Comparison of ENCODE assay signal across 21 cellular contexts in the genomic region with DNA sequence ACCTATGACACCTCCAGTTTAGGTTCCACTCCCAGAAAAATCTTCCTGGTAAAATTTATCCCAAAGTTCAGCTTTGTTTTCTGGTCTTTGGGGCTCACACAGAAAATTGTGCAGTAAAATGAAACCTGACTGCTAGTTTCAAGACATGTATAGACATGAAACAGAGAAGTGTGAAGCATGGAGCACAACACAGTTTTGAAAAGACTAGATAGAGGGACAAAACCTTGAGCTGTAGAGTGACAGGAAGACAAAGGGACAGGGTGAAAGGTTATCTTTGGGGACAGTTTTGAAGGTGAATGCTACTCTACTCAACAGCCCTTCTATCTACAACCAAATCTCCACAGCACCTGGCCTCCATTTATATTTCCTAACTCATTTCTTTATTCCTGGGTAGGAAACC.
DNase-seq lines count a peak whose midpoint lies in the region; ATAC-seq and TF ChIP-seq lines count a peak whose summit lies in the region.
"Had no signal": no experiment of that assay in that cellular context is flagged by ENCODE, and none has a peak within 500 bp of the region (broad histone marks: within the 10 kb centered on the region; RNA-seq: fewer than 3 reads in every experiment).

No MANE protein-coding gene starts in this region.

- H3K36me3 ChIP-seq in Loucy (ENCODE audit: insufficient read depth, low read length), result no peaks in the 10 kb centered on the region
- no peaks in the 10 kb centered on the region for H3K36me3 ChIP-seq in upper lobe of right lung
- H3K36me3 ChIP-seq: adrenal gland had no signal

- H3K27ac ChIP-seq in upper lobe of right lung, result no peak overlapping the region
- H3K27ac ChIP-seq: adrenal gland, hepatocyte had no signal

- no peak overlapping the region for H3K4me2 ChIP-seq in Loucy (ENCODE audit: low read depth, low read length, poor library complexity, severe bottlenecking)
- H3K4me2 ChIP-seq: hepatocyte had no signal

- intact Hi-C loops in upper lobe of right lung (cut with DNase I), result no loop called here

- no peak for TF ChIP-seq CTCF in Loucy (conservative IDR thresholded peaks at IDR 0.05; ENCODE audit: low read length)
- TF ChIP-seq CTCF in upper lobe of right lung (IDR thresholded peaks at IDR 0.05), result no peak

- H3K4me3 ChIP-seq in Loucy (ENCODE audit: low read length, poor library complexity, severe bottlenecking), result no peak overlapping the region
- H3K4me3 ChIP-seq in upper lobe of right lung, result no peak overlapping the region
- H3K4me3 ChIP-seq: adrenal gland, hepatocyte had no signal

- ATAC-seq in GM18520 (IDR thresholded peaks at IDR 0.05; ENCODE audit: unreplicated experiment) (peak; percentile 51), GM21381 (IDR thresholded peaks at IDR 0.05; ENCODE audit: unreplicated experiment) (peak; percentile 64), HG02973 (IDR thresholded peaks at IDR 0.05; ENCODE audit: unreplicated experiment) (peak; percentile 54), GM21717 (IDR thresholded peaks at IDR 0.05; ENCODE audit: unreplicated experiment) (no peak), upper lobe of right lung (no peak)
- ATAC-seq: activated CD8-positive, alpha-beta T cell treated with anti-CD3 and anti-CD28 coated beads for 36 hours; right cardiac atrium had no signal

- H3K9me2 ChIP-seq in Loucy (replicated peaks; ENCODE audit: low read depth, low read length), result no peaks in the 10 kb centered on the region

- 0 out of 2 replicates have a peak overlapping the region, but pooled peaks have one; percentile 5 for H2AFZ ChIP-seq in Loucy (ENCODE audit: low read length)
- H2AFZ ChIP-seq: hepatocyte had no signal

- DNase-seq in activated effector memory CD4-positive, alpha-beta T cell treated with anti-CD3 and anti-CD28 coated beads, Interleukin-2, amount 50 U/mL, for 16 hours, result no peak
- no peak for DNase-seq in NCI-H526 treated with DMSO at 0.1 percent for 48 hours (lab: John Stamatoyannopoulos, UW)
- no peak for DNase-seq in upper lobe of right lung
- DNase-seq: activated CD8-positive, alpha-beta T cell treated with anti-CD3 and anti-CD28 coated beads for 36 hours; adrenal gland; Caco-2; central memory CD4-positive, alpha-beta T cell; effector memory CD4-positive, alpha-beta T cell; kidney glomerular epithelial cell; NCI-H2107; nephron progenitor cell; NK-92 treated with Interleukin-12 subunit alpha and Interleukin-12 subunit beta, amount 100 ng/mL, for 24 hours; right cardiac atrium; stimulated activated CD4-positive, alpha-beta T cell treated with anti-CD3 and anti-CD28 coated beads, Interleukin-1b, Interleukin-23, amount 100 ng/mL, for 48 hours; substantia nigra had no signal

- no peak overlapping the region for H3K9ac ChIP-seq in Loucy (ENCODE audit: low read depth, low read length, poor library complexity, severe bottlenecking)

- no peaks in the 10 kb centered on the region for H3F3A ChIP-seq in Loucy (ENCODE audit: low read depth)

- no peaks in the 10 kb centered on the region for H4K20me1 ChIP-seq in Loucy (ENCODE audit: insufficient read depth, low read length, poor library complexity, severe bottlenecking)

- no peaks in the 10 kb centered on the region for H3K79me2 ChIP-seq in Loucy (ENCODE audit: insufficient read depth, low read length)
- H3K79me2 ChIP-seq: hepatocyte had no signal

- peaks cover 7% of the 10 kb centered on the region; the same call in 1 of the 2 replicates for H3K9me3 ChIP-seq in Loucy (ENCODE audit: insufficient read depth, low read depth, low read length)
- H3K9me3 ChIP-seq in upper lobe of right lung, result no peaks in the 10 kb centered on the region
- H3K9me3 ChIP-seq: adrenal gland, Caco-2 had no signal

- H3K4me1 ChIP-seq in Loucy (ENCODE audit: insufficient read depth, low read length, poor library complexity, severe bottlenecking) (peaks cover 1% of the 10 kb centered on the region), upper lobe of right lung (no peaks in the 10 kb centered on the region)
- H3K4me1 ChIP-seq: adrenal gland, Caco-2 had no signal

- H3K27me3 ChIP-seq in Loucy (ENCODE audit: insufficient read depth, low read length, poor library complexity, severe bottlenecking) (no peaks in the 10 kb centered on the region), upper lobe of right lung (no peaks in the 10 kb centered on the region)
- H3K27me3 ChIP-seq: adrenal gland, hepatocyte had no signal

Comparison
In these comparisons a context has a peak if more than half of its experiments do, and no peak if none do; other contexts are left out.
1. ATAC-seq: peak in GM18520 (single experiment), GM21381 (single experiment) and HG02973 (single experiment); none in GM21717 (single experiment) and upper lobe of right lung (single experiment).